ENCODE assay signal across 10 cellular contexts in the genomic region with DNA sequence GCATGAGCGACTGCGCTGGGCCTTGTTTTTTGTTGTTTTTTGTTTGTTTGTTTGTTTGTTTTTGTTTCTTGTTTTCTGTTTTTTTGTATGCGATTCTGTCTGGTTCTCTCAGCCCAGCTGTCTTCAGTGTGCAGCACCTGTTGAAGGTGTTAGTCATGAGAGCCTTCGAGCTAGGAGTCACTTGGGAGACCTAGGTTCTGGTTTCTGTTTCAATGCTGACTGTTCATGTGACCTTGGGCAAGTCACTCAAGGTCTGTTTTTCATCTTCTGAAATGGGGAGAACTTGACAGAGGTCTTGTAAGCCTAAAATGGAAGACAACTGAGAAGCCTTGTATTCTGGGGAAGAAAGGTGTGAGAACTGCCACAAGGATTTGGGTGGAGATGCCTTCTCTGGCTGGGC. TPM values are rescaled to one million over a fixed set of nuclear protein-coding genes. Genes with fewer than 3 reads are reported as not detected.
DNase-seq lines count a peak whose midpoint lies in the region; ATAC-seq lines count a peak whose summit lies in the region.
"Had no signal": no experiment of that assay in that cellular context is flagged by ENCODE, and none has a peak within 500 bp of the region (broad histone marks: within the 10 kb centered on the region; RNA-seq: fewer than 3 reads in every experiment).

No MANE protein-coding gene starts in this region.

- H3K36me3 ChIP-seq in CD4-positive, CD25-positive, alpha-beta regulatory T cell (ENCODE audit: control insufficient read depth, insufficient read depth, low read length), result peaks cover 20% of the 10 kb centered on the region

- peaks cover 20% of the 10 kb centered on the region for H3K4me1 ChIP-seq in CD4-positive, CD25-positive, alpha-beta regulatory T cell (ENCODE audit: control insufficient read depth, insufficient read depth, low read length, poor library complexity, severe bottlenecking)

- H3K4me3 Mint-ChIP-seq in CD4-positive, CD25-positive, alpha-beta regulatory T cell, result peak overlapping the region; percentile 68 to 85 (median 80)
- H3K4me3 Mint-ChIP-seq in activated CD4-positive, alpha-beta memory T cell treated with anti-CD3 and anti-CD28 coated beads for 36 hours, result peak overlapping the region; percentile 63

- H3K4me1 Mint-ChIP-seq in CD4-positive, CD25-positive, alpha-beta regulatory T cell, result peaks cover 27 to 59% (median 41%) of the 10 kb centered on the region in 4 donors
- peaks cover 37% of the 10 kb centered on the region for H3K4me1 Mint-ChIP-seq in activated CD4-positive, alpha-beta memory T cell treated with anti-CD3 and anti-CD28 coated beads for 36 hours (ENCODE audit: low read depth)

- H3K27ac Mint-ChIP-seq in CD4-positive, CD25-positive, alpha-beta regulatory T cell, result peak overlapping the region; percentile 29 to 93 (median 57)
- peak overlapping the region; percentile 85 for H3K27ac Mint-ChIP-seq in activated CD4-positive, alpha-beta memory T cell treated with anti-CD3 and anti-CD28 coated beads for 36 hours

- intact Hi-C loops in activated CD4-positive, alpha-beta memory T cell treated with anti-CD3 and anti-CD28 coated beads for 36 hours (cut with micrococcal nuclease), result loop anchor here (1.0 kb wide), 2 partner anchors 20 to 243 kb away; a partner anchor contains a TSS
- intact Hi-C loops in posterior vena cava (cut with DNase I), result no loop called here

- H3K36me3 Mint-ChIP-seq in CD4-positive, CD25-positive, alpha-beta regulatory T cell, result peaks cover 22% of the 10 kb centered on the region
- peaks cover 27% of the 10 kb centered on the region for H3K36me3 Mint-ChIP-seq in activated CD4-positive, alpha-beta memory T cell treated with anti-CD3 and anti-CD28 coated beads for 36 hours

- H3K27me3 Mint-ChIP-seq in CD4-positive, CD25-positive, alpha-beta regulatory T cell, result no peaks in the 10 kb centered on the region
- H3K27me3 Mint-ChIP-seq in activated CD4-positive, alpha-beta memory T cell treated with anti-CD3 and anti-CD28 coated beads for 36 hours, result no peaks in the 10 kb centered on the region

- peak; percentile 50 to 61 for ATAC-seq in CD4-positive, CD25-positive, alpha-beta regulatory T cell (ENCODE audit: low read depth in 2 of 2)
- peak; percentile 46 for ATAC-seq in GM19043 (IDR thresholded peaks at IDR 0.05; ENCODE audit: low read depth, unreplicated experiment)
- peak; percentile 43 for ATAC-seq in HG03039 (IDR thresholded peaks at IDR 0.05; ENCODE audit: unreplicated experiment)
- ATAC-seq: heart right ventricle, sciatic nerve had no signal

- DNase-seq in CD4-positive, CD25-positive, alpha-beta regulatory T cell, result peak in 2 of 3 donors; percentile 28 to 87
- DNase-seq in activated CD4-positive, alpha-beta memory T cell treated with anti-CD3 and anti-CD28 coated beads for 36 hours, result peak; percentile 54
- DNase-seq in EL, result no peak
- DNase-seq in COLO829 (ENCODE audit: low spot score), result no peak
- no peak for DNase-seq in posterior vena cava (ENCODE audit: low spot score)
- no peak for DNase-seq in cerebellum (ENCODE audit: low spot score)
- DNase-seq: heart right ventricle had no signal

- H3K27ac ChIP-seq in CD4-positive, CD25-positive, alpha-beta regulatory T cell (ENCODE audit: insufficient read depth, low read length, poor library complexity, severe bottlenecking), result peak overlapping the region; percentile 14

- H3K4me3 ChIP-seq in CD4-positive, CD25-positive, alpha-beta regulatory T cell (ENCODE audit: low read depth, low read length), result peak overlapping the region; percentile 29

- no peaks in the 10 kb centered on the region for H3K9me3 ChIP-seq in CD4-positive, CD25-positive, alpha-beta regulatory T cell (ENCODE audit: control insufficient read depth in 2 of 2, low read length in 2 of 2)
- H3K9me3 ChIP-seq: heart right ventricle had no signal

- POLR2A ChIA-PET in activated CD4-positive, alpha-beta memory T cell treated with anti-CD3 and anti-CD28 coated beads for 36 hours (lab: Charles Lee), result interaction anchor here (1.2 kb wide), 1 partner anchor 22 kb away, joined by 4 read pairs; no protein-coding TSS in a partner anchor

- H3K27me3 ChIP-seq in CD4-positive, CD25-positive, alpha-beta regulatory T cell (ENCODE audit: control insufficient read depth, insufficient read depth, low read length), result no peaks in the 10 kb centered on the region
- H3K27me3 ChIP-seq: heart right ventricle had no signal

- no peaks in the 10 kb centered on the region for H3K9me3 Mint-ChIP-seq in CD4-positive, CD25-positive, alpha-beta regulatory T cell
- H3K9me3 Mint-ChIP-seq in activated CD4-positive, alpha-beta memory T cell treated with anti-CD3 and anti-CD28 coated beads for 36 hours, result no peaks in the 10 kb centered on the region

- CTCF ChIA-PET in activated CD4-positive, alpha-beta memory T cell treated with anti-CD3 and anti-CD28 coated beads for 36 hours (lab: Charles Lee), result interaction anchor here (1.5 kb wide), 1 partner anchor 175 kb away, joined by 7 read pairs; no protein-coding TSS in a partner anchor

RNA-seq across cellular contexts. Expression of a gene that starts 1.8 kb away (rescaled TPM):
- 18.1 TPM for total RNA-seq in CD4-positive, CD25-positive, alpha-beta regulatory T cell
- polyA plus RNA-seq in CD4-positive, CD25-positive, alpha-beta regulatory T cell, result 10 to 100 TPM; 42.3 to 57.6 (median 49.7) TPM
- total RNA-seq in activated CD4-positive, alpha-beta memory T cell treated with anti-CD3 and anti-CD28 coated beads for 36 hours, result 10 to 100 TPM; 40.1 to 43.9 TPM
- 10 to 100 TPM; 11.3 to 14.3 TPM for total RNA-seq in posterior vena cava
- total RNA-seq in cerebellum, result 4.5 TPM

RNA-seq across cellular contexts. Expression of a gene that starts 22.8 kb away (rescaled TPM):
- total RNA-seq in CD4-positive, CD25-positive, alpha-beta regulatory T cell, result 15.5 TPM
- 10 to 100 TPM in 1 of 4 donors, 1 to 10 TPM in 3; 8.1 to 11.3 (median 8.9) TPM for polyA plus RNA-seq in CD4-positive, CD25-positive, alpha-beta regulatory T cell
- 1 to 10 TPM; 7.3 to 8.8 TPM for total RNA-seq in activated CD4-positive, alpha-beta memory T cell treated with anti-CD3 and anti-CD28 coated beads for 36 hours
- 10 to 100 TPM in 1 of 2 donors, 1 to 10 TPM in 1; 7.7 to 12.5 TPM for total RNA-seq in posterior vena cava
- total RNA-seq in cerebellum, result 5.0 TPM

RNA-seq across cellular contexts. Expression of a gene that starts 36.7 kb away (rescaled TPM):
- 33.3 TPM for total RNA-seq in CD4-positive, CD25-positive, alpha-beta regulatory T cell
- polyA plus RNA-seq in CD4-positive, CD25-positive, alpha-beta regulatory T cell, result 10 to 100 TPM; 13.9 to 20.8 (median 18.7) TPM
- total RNA-seq in activated CD4-positive, alpha-beta memory T cell treated with anti-CD3 and anti-CD28 coated beads for 36 hours, result 10 to 100 TPM; 41.7 to 42.3 TPM
- 10 to 100 TPM; 10.3 to 16.1 TPM for total RNA-seq in posterior vena cava
- 22.0 TPM for total RNA-seq in cerebellum

RNA-seq across cellular contexts. Expression of a gene that starts 37.0 kb away (rescaled TPM):
- total RNA-seq in CD4-positive, CD25-positive, alpha-beta regulatory T cell, result 182 TPM
- 100 to 1,000 TPM in 2 of 4 donors, 10 to 100 TPM in 2; 91.1 to 108 (median 97.2) TPM for polyA plus RNA-seq in CD4-positive, CD25-positive, alpha-beta regulatory T cell
- total RNA-seq in activated CD4-positive, alpha-beta memory T cell treated with anti-CD3 and anti-CD28 coated beads for 36 hours, result 100 to 1,000 TPM; 142 to 149 TPM
- 10 to 100 TPM; 79.7 to 82.0 TPM for total RNA-seq in posterior vena cava
- total RNA-seq in cerebellum, result 18.0 TPM

RNA-seq across cellular contexts. Expression of a gene that starts 49.8 kb away (rescaled TPM):
- 4.7 TPM for total RNA-seq in CD4-positive, CD25-positive, alpha-beta regulatory T cell
- polyA plus RNA-seq in CD4-positive, CD25-positive, alpha-beta regulatory T cell, result 1 to 10 TPM; 1.4 to 3.1 (median 2.3) TPM
- total RNA-seq in activated CD4-positive, alpha-beta memory T cell treated with anti-CD3 and anti-CD28 coated beads for 36 hours, result 10 to 100 TPM in 1 of 2 experiments, 1 to 10 TPM in 1; 9.8 to 10.7 TPM
- total RNA-seq in posterior vena cava (10 to 100 TPM; 36.8 to 44.6 TPM), cerebellum (13.7 TPM)

Comparison
In these comparisons a context has a peak if more than half of its experiments do, and no peak if none do; other contexts are left out.
1. DNase-seq: peak in CD4-positive, CD25-positive, alpha-beta regulatory T cell (2 of 3) and activated CD4-positive, alpha-beta memory T cell treated with anti-CD3 and anti-CD28 coated beads for 36 hours (single experiment); none in EL (single experiment), COLO829 (single experiment), posterior vena cava (single experiment) and cerebellum (single experiment).
2. Peak in every context shown above with its lines, with median percentiles within 50 percentile points of each other: ATAC-seq.